In genomic region chr11:65502852-65503603, GRCh38 we compare ENCODE assay signal across 9 cellular contexts. TPM values are rescaled to one million over a fixed set of nuclear protein-coding genes. Genes with fewer than 3 reads are reported as not detected.
DNase-seq lines count a peak whose midpoint lies in the region; ATAC-seq, FAIRE-seq and TF ChIP-seq lines count a peak whose summit lies in the region.
"Had no signal": no experiment of that assay in that cellular context is flagged by ENCODE, and none has a peak within 500 bp of the region (broad histone marks: within the 10 kb centered on the region; RNA-seq: fewer than 3 reads in every experiment).

No MANE protein-coding gene starts in this region.

- H3K27ac ChIP-seq in small intestine (ENCODE audit: low read depth in 1 of 2, low read length in 1 of 2): peak overlapping the region; percentile 2 to 24

- 0% methylated on average over 6 of the region's 6 CpGs for WGBS in small intestine, 3 donors

- DNase-seq in HAP-1 (ENCODE audit: low spot score in 2 of 2): no peak
- DNase-seq in RPMI8226: peak; percentile 64
- peak; percentile 65 for DNase-seq in globus pallidus (ENCODE audit: low spot score)
- peak; percentile 56 for DNase-seq in small intestine
- DNase-seq in effector memory CD8-positive, alpha-beta T cell: no peak
- no peak for DNase-seq in activated naive CD4-positive, alpha-beta T cell treated with anti-CD3 and anti-CD28 coated beads, Interleukin-2, amount 10 ng/mL, durations not matched to agents 7 days and 5 days
- DNase-seq in D721Med (ENCODE audit: insufficient read length, low spot score): no peak
- no peak for DNase-seq in chondrocyte (ENCODE audit: low spot score)
- DNase-seq: activated CD4-positive, alpha-beta T cell treated with anti-CD3 and anti-CD28 coated beads for 48 hours had no signal

- FAIRE-seq in small intestine (lab: Jason Lieb, UNC) (no peak), D721Med (lab: Jason Lieb, UNC) (no peak)

- no peaks in the 10 kb centered on the region for H3K27me3 ChIP-seq in HAP-1 (ENCODE audit: low read depth)
- no peaks in the 10 kb centered on the region for H3K27me3 ChIP-seq in small intestine (ENCODE audit: control insufficient read depth in 2 of 2, insufficient read depth in 2 of 2, low read length in 2 of 2)

- peak overlapping the region in 1 of 2 donors; percentile 84 for H3K27ac Mint-ChIP-seq in effector memory CD8-positive, alpha-beta T cell
- H3K27ac Mint-ChIP-seq in activated naive CD4-positive, alpha-beta T cell treated with anti-CD3 and anti-CD28 coated beads, Interleukin-2, amount 10 ng/mL, durations not matched to agents 7 days and 5 days: no peak overlapping the region
- no peak overlapping the region for H3K27ac Mint-ChIP-seq in chondrocyte (ENCODE audit: unreplicated experiment)

- peaks cover 75% of the 10 kb centered on the region for H3K36me3 ChIP-seq in HAP-1 (replicated peaks)
- peaks cover 27 to 30% of the 10 kb centered on the region in 2 donors for H3K36me3 ChIP-seq in small intestine (ENCODE audit: control insufficient read depth in 2 of 2, insufficient read depth in 2 of 2, low read length in 2 of 2)

- ATAC-seq in effector memory CD8-positive, alpha-beta T cell (replicated peaks): no peak

- no peaks in the 10 kb centered on the region for H3K9me3 Mint-ChIP-seq in effector memory CD8-positive, alpha-beta T cell
- H3K9me3 Mint-ChIP-seq in activated naive CD4-positive, alpha-beta T cell treated with anti-CD3 and anti-CD28 coated beads, Interleukin-2, amount 10 ng/mL, durations not matched to agents 7 days and 5 days: no peaks in the 10 kb centered on the region
- no peaks in the 10 kb centered on the region for H3K9me3 Mint-ChIP-seq in chondrocyte (ENCODE audit: low read depth)

- no peaks in the 10 kb centered on the region for H3K27me3 Mint-ChIP-seq in effector memory CD8-positive, alpha-beta T cell
- no peaks in the 10 kb centered on the region for H3K27me3 Mint-ChIP-seq in activated naive CD4-positive, alpha-beta T cell treated with anti-CD3 and anti-CD28 coated beads, Interleukin-2, amount 10 ng/mL, durations not matched to agents 7 days and 5 days
- H3K27me3 Mint-ChIP-seq in chondrocyte (ENCODE audit: low read depth): no peaks in the 10 kb centered on the region

- peaks cover 16% of the 10 kb centered on the region for H3K4me1 ChIP-seq in HAP-1
- H3K4me1 ChIP-seq in small intestine (ENCODE audit: control insufficient read depth in 2 of 2, insufficient read depth in 1 of 2, low read depth in 1 of 2, low read length in 1 of 2): peaks cover 0 to 4% of the 10 kb centered on the region in 2 donors

- no peaks in the 10 kb centered on the region for H3K36me3 Mint-ChIP-seq in effector memory CD8-positive, alpha-beta T cell (ENCODE audit: insufficient read depth)
- peaks cover 38% of the 10 kb centered on the region for H3K36me3 Mint-ChIP-seq in activated naive CD4-positive, alpha-beta T cell treated with anti-CD3 and anti-CD28 coated beads, Interleukin-2, amount 10 ng/mL, durations not matched to agents 7 days and 5 days
- peaks cover 36% of the 10 kb centered on the region for H3K36me3 Mint-ChIP-seq in chondrocyte (ENCODE audit: low read depth)

- H3K4me3 ChIP-seq in HAP-1: peak overlapping the region; percentile 60
- peak overlapping the region; percentile 53 to 73 for H3K4me3 ChIP-seq in small intestine (ENCODE audit: low read depth in 1 of 2, low read length in 2 of 2)

- H3K4me1 Mint-ChIP-seq in effector memory CD8-positive, alpha-beta T cell (ENCODE audit: low read depth in 2 of 2): peaks cover 49 to 57% of the 10 kb centered on the region in 2 donors
- peaks cover 39% of the 10 kb centered on the region for H3K4me1 Mint-ChIP-seq in activated naive CD4-positive, alpha-beta T cell treated with anti-CD3 and anti-CD28 coated beads, Interleukin-2, amount 10 ng/mL, durations not matched to agents 7 days and 5 days
- H3K4me1 Mint-ChIP-seq in chondrocyte (ENCODE audit: low read depth): peaks cover 34% of the 10 kb centered on the region

- H3K9me3 ChIP-seq in HAP-1 (no peaks in the 10 kb centered on the region), small intestine (ENCODE audit: control insufficient read depth, low read depth) (no peaks in the 10 kb centered on the region)

- TF ChIP-seq CTCF in D721Med (IDR thresholded peaks at IDR 0.05; ENCODE audit: insufficient read depth, missing control alignments): no peak
- no peak for TF ChIP-seq CTCF in chondrocyte (IDR thresholded peaks at IDR 0.05)

- CTCF ChIA-PET in activated naive CD4-positive, alpha-beta T cell treated with anti-CD3 and anti-CD28 coated beads, Interleukin-2, amount 10 ng/mL, durations not matched to agents 7 days and 5 days (lab: Charles Lee): interaction anchor here (0.8 to 10.5 kb wide), 4 partner anchors 26 to 85 kb away, joined by 3 to 145 read pairs (median 4); partner anchors contain the start of gene NEAT1

- H3K4me3 Mint-ChIP-seq in effector memory CD8-positive, alpha-beta T cell: no peak overlapping the region
- no peak overlapping the region for H3K4me3 Mint-ChIP-seq in activated naive CD4-positive, alpha-beta T cell treated with anti-CD3 and anti-CD28 coated beads, Interleukin-2, amount 10 ng/mL, durations not matched to agents 7 days and 5 days
- H3K4me3 Mint-ChIP-seq in chondrocyte (ENCODE audit: unreplicated experiment): no peak overlapping the region

- in situ Hi-C loops in HAP-1 (cut with MboI; ENCODE audit: low sequenced_read_pairs): no loop called here

RNA-seq across cellular contexts. Expression of gene MALAT1, which starts 4.2 kb away (rescaled TPM):
- polyA plus RNA-seq in small intestine: 100 to 1,000 TPM; 155 to 454 (median 159) TPM
- 11,810 to 14,376 TPM (median 12,130 TPM) in 3 replicates for total RNA-seq in chondrocyte

RNA-seq across cellular contexts. Expression of gene SCYL1, which starts 21.9 kb away (rescaled TPM):
- polyA plus RNA-seq in small intestine: 10 to 100 TPM; 46.7 to 76.9 (median 74.3) TPM
- total RNA-seq in chondrocyte: 108 to 123 TPM (median 120 TPM) in 3 replicates

RNA-seq across cellular contexts. Expression of gene LTBP3, which starts 55.1 kb away (rescaled TPM):
- 10 to 100 TPM in 2 of 3 donors, 1 to 10 TPM in 1; 6.5 to 25.6 (median 17.0) TPM for polyA plus RNA-seq in small intestine
- 264 to 272 TPM (median 271 TPM) in 3 replicates for total RNA-seq in chondrocyte

Comparison
In these comparisons a context has a peak if more than half of its experiments do, and no peak if none do; other contexts are left out.
1. DNase-seq: peak in RPMI8226 (single experiment), globus pallidus (single experiment) and small intestine (single experiment); none in HAP-1 (0 of 2), effector memory CD8-positive, alpha-beta T cell (0 of 3), activated naive CD4-positive, alpha-beta T cell treated with anti-CD3 and anti-CD28 coated beads, Interleukin-2, amount 10 ng/mL, durations not matched to agents 7 days and 5 days (single experiment), D721Med (single experiment) and chondrocyte (single experiment).